12 cellular contexts compared by ENCODE assay signal in the genomic region with DNA sequence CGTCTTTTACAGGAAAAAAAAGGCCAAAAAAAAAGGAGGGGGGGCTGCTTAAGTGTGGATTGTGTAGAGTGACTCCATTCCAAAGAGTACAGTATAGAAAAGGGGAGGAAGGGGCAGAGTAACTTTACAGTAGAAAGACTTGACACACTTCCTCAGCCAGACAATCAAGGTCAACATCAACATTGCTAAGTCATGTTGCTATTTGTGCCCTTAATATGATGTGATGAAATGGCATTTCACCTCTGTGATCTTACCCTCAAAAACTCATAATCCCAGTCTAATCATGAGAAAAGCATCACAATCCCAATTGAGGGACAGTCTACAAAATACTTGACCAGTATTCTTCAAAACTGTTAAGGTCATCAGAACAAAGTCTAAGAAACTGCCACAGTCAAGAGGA. TPM values are rescaled to one million over a fixed set of nuclear protein-coding genes. Genes with fewer than 3 reads are reported as not detected.
DNase-seq lines count a peak whose midpoint lies in the region; ATAC-seq and TF ChIP-seq lines count a peak whose summit lies in the region.
"Had no signal": no experiment of that assay in that cellular context is flagged by ENCODE, and none has a peak within 500 bp of the region (broad histone marks: within the 10 kb centered on the region; RNA-seq: fewer than 3 reads in every experiment).

No MANE protein-coding gene starts in this region.

- H3K27me3 ChIP-seq in right atrium auricular region (no peaks in the 10 kb centered on the region), right cardiac atrium (ENCODE audit: control insufficient read depth, insufficient read depth) (no peaks in the 10 kb centered on the region), vagina (no peaks in the 10 kb centered on the region)

- intact Hi-C loops in right cardiac atrium (cut with DNase I) (loop anchor here in 3 of 4 donors (2.0 to 5.0 kb wide), 2 partner anchors 37 to 38 kb away; no protein-coding TSS in a partner anchor), vagina (cut with DNase I) (loop anchor here (5.0 kb wide), 1 partner anchor 37 kb away; no protein-coding TSS in a partner anchor), head of caudate nucleus (cut with DNase I) (loop anchor here (10.0 kb wide), 2 partner anchors 100 to 230 kb away; a partner anchor contains a TSS)

- H3K36me3 ChIP-seq in right atrium auricular region (no peaks in the 10 kb centered on the region), vagina (no peaks in the 10 kb centered on the region)

- TF ChIP-seq CTCF in right atrium auricular region (IDR thresholded peaks at IDR 0.05) (no peak), vagina (IDR thresholded peaks at IDR 0.05) (no peak)

- peaks cover 5% of the 10 kb centered on the region for H3K36me3 Mint-ChIP-seq in activated naive CD8-positive, alpha-beta T cell treated with anti-CD3 and anti-CD28 coated beads, Interleukin-2, amount 10 ng/mL, durations not matched to agents 7 days and 5 days
- H3K36me3 Mint-ChIP-seq in memory B cell, result no peaks in the 10 kb centered on the region

- H3K27me3 Mint-ChIP-seq in activated naive CD8-positive, alpha-beta T cell treated with anti-CD3 and anti-CD28 coated beads, Interleukin-2, amount 10 ng/mL, durations not matched to agents 7 days and 5 days, result peaks cover 14% of the 10 kb centered on the region
- no peaks in the 10 kb centered on the region for H3K27me3 Mint-ChIP-seq in memory B cell

- WGBS in right cardiac atrium, result 70% methylated on average over 1 of the region's 1 CpG

- H3K9me3 ChIP-seq in right atrium auricular region (no peaks in the 10 kb centered on the region), right cardiac atrium (ENCODE audit: control insufficient read depth, low read length) (no peaks in the 10 kb centered on the region), vagina (no peaks in the 10 kb centered on the region)

- no peak overlapping the region for H3K4me3 Mint-ChIP-seq in activated naive CD8-positive, alpha-beta T cell treated with anti-CD3 and anti-CD28 coated beads, Interleukin-2, amount 10 ng/mL, durations not matched to agents 7 days and 5 days
- H3K4me3 Mint-ChIP-seq in memory B cell, result no peak overlapping the region

- ATAC-seq in right cardiac atrium, result no peak
- ATAC-seq in activated naive CD8-positive, alpha-beta T cell treated with anti-CD3 and anti-CD28 coated beads, Interleukin-2, amount 10 ng/mL, durations not matched to agents 7 days and 5 days (ENCODE audit: low read depth), result no peak
- no peak for ATAC-seq in memory B cell (ENCODE audit: low read depth)
- no peak for ATAC-seq in HG02623 (IDR thresholded peaks at IDR 0.05; ENCODE audit: unreplicated experiment)

- no peak for DNase-seq in right atrium auricular region (ENCODE audit: low spot score)
- no peak for DNase-seq in right cardiac atrium
- no peak for DNase-seq in activated naive CD8-positive, alpha-beta T cell treated with anti-CD3 and anti-CD28 coated beads, Interleukin-2, amount 10 ng/mL, durations not matched to agents 7 days and 5 days
- DNase-seq in memory B cell (ENCODE audit: low spot score in 2 of 2), result no peak
- no peak for DNase-seq in vagina (ENCODE audit: extremely low spot score in 2 of 2)
- no peak for DNase-seq in head of caudate nucleus
- DNase-seq in stimulated activated naive CD4-positive, alpha-beta T cell treated with Interleukin-2 at 50 U/mL for 16 hours (lab: John Stamatoyannopoulos, UW), result no peak
- DNase-seq: activated naive CD4-positive, alpha-beta T cell; NCI-H1436 had no signal

- H3K4me3 ChIP-seq in right atrium auricular region (no peak overlapping the region), right cardiac atrium (ENCODE audit: low read length) (no peak overlapping the region), vagina (no peak overlapping the region)

- H3K9me3 Mint-ChIP-seq in activated naive CD8-positive, alpha-beta T cell treated with anti-CD3 and anti-CD28 coated beads, Interleukin-2, amount 10 ng/mL, durations not matched to agents 7 days and 5 days, result no peaks in the 10 kb centered on the region
- no peaks in the 10 kb centered on the region for H3K9me3 Mint-ChIP-seq in memory B cell

- POLR2A ChIA-PET in activated naive CD8-positive, alpha-beta T cell treated with anti-CD3 and anti-CD28 coated beads, Interleukin-2, amount 10 ng/mL, durations not matched to agents 7 days and 5 days (lab: Charles Lee), result interaction anchor here (2.7 kb wide), 1 partner anchor 66 kb away, joined by 5 read pairs; no protein-coding TSS in a partner anchor

- no peak for TF ChIP-seq POLR2A in vagina (IDR thresholded peaks at IDR 0.05)

- peaks cover 0 to 40% of the 10 kb centered on the region in 2 donors for H3K4me1 ChIP-seq in right atrium auricular region
- no peaks in the 10 kb centered on the region for H3K4me1 ChIP-seq in right cardiac atrium (ENCODE audit: control insufficient read depth, insufficient read depth, low read length)
- H3K4me1 ChIP-seq in vagina, result peaks cover 37% of the 10 kb centered on the region

- peak overlapping the region; percentile 4 for H3K27ac Mint-ChIP-seq in activated naive CD8-positive, alpha-beta T cell treated with anti-CD3 and anti-CD28 coated beads, Interleukin-2, amount 10 ng/mL, durations not matched to agents 7 days and 5 days
- peak overlapping the region; percentile 98 for H3K27ac Mint-ChIP-seq in memory B cell

- peak overlapping the region; percentile 35 to 48 for H3K27ac ChIP-seq in right atrium auricular region
- no peak overlapping the region for H3K27ac ChIP-seq in right cardiac atrium (ENCODE audit: low read length)
- peak overlapping the region; percentile 100 for H3K27ac ChIP-seq in vagina

- H3K4me1 Mint-ChIP-seq in activated naive CD8-positive, alpha-beta T cell treated with anti-CD3 and anti-CD28 coated beads, Interleukin-2, amount 10 ng/mL, durations not matched to agents 7 days and 5 days, result peaks cover 29% of the 10 kb centered on the region
- H3K4me1 Mint-ChIP-seq in memory B cell, result peaks cover 27% of the 10 kb centered on the region

RNA-seq across cellular contexts. Expression of a gene that starts 2.1 kb away (rescaled TPM):
- total RNA-seq in right atrium auricular region (10 to 100 TPM; 26.6 to 29.0 TPM), right cardiac atrium (10 to 100 TPM; 34.9 to 43.8 (median 38.6) TPM), vagina (20.4 TPM)
- 23.9 TPM for polyA plus RNA-seq in right cardiac atrium
- 10 to 100 TPM; 33.8 to 35.4 TPM for total RNA-seq in activated naive CD8-positive, alpha-beta T cell treated with anti-CD3 and anti-CD28 coated beads, Interleukin-2, amount 10 ng/mL, durations not matched to agents 7 days and 5 days

RNA-seq across cellular contexts. Expression of a gene that starts 19.5 kb away (rescaled TPM):
- total RNA-seq in right atrium auricular region, result 1 to 10 TPM in 1 of 2 donors, not detected in 1; 3.5 TPM
- total RNA-seq in right cardiac atrium, result not detected
- not detected for polyA plus RNA-seq in right cardiac atrium
- total RNA-seq in activated naive CD8-positive, alpha-beta T cell treated with anti-CD3 and anti-CD28 coated beads, Interleukin-2, amount 10 ng/mL, durations not matched to agents 7 days and 5 days, result not detected
- 7.6 TPM for total RNA-seq in vagina
- total RNA-seq: T-helper 1 cell treated with Interleukin-12 subunit alpha and Interleukin-12 subunit beta and Interleukin-4 antibody, amounts not matched to agents 30 ng/mL and 1 ng/mL, for 36 hours had no signal
- polyA plus RNA-seq: neural cell had no signal
